Comparison of ENCODE assay signal across 1 cellular context in the genomic region with DNA sequence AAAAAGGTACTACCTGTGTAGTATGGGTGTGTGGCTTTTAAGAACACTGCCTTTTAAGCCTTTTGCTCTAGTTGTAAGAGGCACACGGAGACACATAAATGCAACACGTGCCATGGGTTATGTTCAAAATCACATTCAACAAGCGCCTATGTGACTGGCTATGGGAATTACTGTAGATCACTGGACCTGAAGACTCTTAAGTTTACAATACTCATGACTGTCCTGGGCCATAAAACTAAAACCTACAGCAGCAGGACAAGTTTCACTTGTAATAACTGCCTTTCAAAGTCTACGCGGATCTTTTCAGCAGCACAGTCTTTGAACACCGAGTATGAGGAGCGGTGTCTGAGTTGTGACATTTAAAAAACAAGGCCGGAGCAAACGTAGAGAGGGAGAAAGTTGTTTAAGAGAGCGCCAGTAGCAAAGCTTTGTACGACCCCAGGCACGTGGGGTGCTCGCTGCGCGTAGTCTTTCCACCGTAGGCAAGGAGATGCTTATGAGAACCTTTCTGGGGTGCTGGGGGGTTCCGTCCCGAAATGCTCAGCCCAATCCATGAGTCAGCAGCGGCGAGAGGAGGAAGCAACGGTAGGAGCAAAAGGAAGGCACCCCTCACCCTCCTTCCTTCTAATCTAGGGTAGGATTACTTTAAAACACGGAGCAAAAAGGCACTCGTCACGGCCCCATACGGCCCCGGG.
TF ChIP-seq lines count a peak whose summit lies in the region.

No MANE protein-coding gene starts in this region.

TF ChIP-seq in GM23338, 12 proteins besides CTCF, POLR2A, EP300 and RAD21 (continued from another document):
- TF ChIP-seq, protein P1, sequence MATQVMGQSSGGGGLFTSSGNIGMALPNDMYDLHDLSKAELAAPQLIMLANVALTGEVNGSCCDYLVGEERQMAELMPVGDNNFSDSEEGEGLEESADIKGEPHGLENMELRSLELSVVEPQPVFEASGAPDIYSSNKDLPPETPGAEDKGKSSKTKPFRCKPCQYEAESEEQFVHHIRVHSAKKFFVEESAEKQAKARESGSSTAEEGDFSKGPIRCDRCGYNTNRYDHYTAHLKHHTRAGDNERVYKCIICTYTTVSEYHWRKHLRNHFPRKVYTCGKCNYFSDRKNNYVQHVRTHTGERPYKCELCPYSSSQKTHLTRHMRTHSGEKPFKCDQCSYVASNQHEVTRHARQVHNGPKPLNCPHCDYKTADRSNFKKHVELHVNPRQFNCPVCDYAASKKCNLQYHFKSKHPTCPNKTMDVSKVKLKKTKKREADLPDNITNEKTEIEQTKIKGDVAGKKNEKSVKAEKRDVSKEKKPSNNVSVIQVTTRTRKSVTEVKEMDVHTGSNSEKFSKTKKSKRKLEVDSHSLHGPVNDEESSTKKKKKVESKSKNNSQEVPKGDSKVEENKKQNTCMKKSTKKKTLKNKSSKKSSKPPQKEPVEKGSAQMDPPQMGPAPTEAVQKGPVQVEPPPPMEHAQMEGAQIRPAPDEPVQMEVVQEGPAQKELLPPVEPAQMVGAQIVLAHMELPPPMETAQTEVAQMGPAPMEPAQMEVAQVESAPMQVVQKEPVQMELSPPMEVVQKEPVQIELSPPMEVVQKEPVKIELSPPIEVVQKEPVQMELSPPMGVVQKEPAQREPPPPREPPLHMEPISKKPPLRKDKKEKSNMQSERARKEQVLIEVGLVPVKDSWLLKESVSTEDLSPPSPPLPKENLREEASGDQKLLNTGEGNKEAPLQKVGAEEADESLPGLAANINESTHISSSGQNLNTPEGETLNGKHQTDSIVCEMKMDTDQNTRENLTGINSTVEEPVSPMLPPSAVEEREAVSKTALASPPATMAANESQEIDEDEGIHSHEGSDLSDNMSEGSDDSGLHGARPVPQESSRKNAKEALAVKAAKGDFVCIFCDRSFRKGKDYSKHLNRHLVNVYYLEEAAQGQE (IDR thresholded peaks at IDR 0.05; ENCODE audit: unreplicated experiment), result no peak
- TF ChIP-seq STAT1 (IDR thresholded peaks at IDR 0.05; ENCODE audit: unreplicated experiment), result no peak
- TF ChIP-seq, protein P2, sequence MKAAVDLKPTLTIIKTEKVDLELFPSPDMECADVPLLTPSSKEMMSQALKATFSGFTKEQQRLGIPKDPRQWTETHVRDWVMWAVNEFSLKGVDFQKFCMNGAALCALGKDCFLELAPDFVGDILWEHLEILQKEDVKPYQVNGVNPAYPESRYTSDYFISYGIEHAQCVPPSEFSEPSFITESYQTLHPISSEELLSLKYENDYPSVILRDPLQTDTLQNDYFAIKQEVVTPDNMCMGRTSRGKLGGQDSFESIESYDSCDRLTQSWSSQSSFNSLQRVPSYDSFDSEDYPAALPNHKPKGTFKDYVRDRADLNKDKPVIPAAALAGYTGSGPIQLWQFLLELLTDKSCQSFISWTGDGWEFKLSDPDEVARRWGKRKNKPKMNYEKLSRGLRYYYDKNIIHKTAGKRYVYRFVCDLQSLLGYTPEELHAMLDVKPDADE (IDR thresholded peaks at IDR 0.05), result no peak
- TF ChIP-seq ZNF331 (CRISPR knock-in tag; IDR thresholded peaks at IDR 0.05; ENCODE audit: low read depth), result no peak
- no peak for TF ChIP-seq EZH2 (IDR thresholded peaks at IDR 0.05; ENCODE audit: low read depth, unreplicated experiment)
- TF ChIP-seq, protein P3, sequence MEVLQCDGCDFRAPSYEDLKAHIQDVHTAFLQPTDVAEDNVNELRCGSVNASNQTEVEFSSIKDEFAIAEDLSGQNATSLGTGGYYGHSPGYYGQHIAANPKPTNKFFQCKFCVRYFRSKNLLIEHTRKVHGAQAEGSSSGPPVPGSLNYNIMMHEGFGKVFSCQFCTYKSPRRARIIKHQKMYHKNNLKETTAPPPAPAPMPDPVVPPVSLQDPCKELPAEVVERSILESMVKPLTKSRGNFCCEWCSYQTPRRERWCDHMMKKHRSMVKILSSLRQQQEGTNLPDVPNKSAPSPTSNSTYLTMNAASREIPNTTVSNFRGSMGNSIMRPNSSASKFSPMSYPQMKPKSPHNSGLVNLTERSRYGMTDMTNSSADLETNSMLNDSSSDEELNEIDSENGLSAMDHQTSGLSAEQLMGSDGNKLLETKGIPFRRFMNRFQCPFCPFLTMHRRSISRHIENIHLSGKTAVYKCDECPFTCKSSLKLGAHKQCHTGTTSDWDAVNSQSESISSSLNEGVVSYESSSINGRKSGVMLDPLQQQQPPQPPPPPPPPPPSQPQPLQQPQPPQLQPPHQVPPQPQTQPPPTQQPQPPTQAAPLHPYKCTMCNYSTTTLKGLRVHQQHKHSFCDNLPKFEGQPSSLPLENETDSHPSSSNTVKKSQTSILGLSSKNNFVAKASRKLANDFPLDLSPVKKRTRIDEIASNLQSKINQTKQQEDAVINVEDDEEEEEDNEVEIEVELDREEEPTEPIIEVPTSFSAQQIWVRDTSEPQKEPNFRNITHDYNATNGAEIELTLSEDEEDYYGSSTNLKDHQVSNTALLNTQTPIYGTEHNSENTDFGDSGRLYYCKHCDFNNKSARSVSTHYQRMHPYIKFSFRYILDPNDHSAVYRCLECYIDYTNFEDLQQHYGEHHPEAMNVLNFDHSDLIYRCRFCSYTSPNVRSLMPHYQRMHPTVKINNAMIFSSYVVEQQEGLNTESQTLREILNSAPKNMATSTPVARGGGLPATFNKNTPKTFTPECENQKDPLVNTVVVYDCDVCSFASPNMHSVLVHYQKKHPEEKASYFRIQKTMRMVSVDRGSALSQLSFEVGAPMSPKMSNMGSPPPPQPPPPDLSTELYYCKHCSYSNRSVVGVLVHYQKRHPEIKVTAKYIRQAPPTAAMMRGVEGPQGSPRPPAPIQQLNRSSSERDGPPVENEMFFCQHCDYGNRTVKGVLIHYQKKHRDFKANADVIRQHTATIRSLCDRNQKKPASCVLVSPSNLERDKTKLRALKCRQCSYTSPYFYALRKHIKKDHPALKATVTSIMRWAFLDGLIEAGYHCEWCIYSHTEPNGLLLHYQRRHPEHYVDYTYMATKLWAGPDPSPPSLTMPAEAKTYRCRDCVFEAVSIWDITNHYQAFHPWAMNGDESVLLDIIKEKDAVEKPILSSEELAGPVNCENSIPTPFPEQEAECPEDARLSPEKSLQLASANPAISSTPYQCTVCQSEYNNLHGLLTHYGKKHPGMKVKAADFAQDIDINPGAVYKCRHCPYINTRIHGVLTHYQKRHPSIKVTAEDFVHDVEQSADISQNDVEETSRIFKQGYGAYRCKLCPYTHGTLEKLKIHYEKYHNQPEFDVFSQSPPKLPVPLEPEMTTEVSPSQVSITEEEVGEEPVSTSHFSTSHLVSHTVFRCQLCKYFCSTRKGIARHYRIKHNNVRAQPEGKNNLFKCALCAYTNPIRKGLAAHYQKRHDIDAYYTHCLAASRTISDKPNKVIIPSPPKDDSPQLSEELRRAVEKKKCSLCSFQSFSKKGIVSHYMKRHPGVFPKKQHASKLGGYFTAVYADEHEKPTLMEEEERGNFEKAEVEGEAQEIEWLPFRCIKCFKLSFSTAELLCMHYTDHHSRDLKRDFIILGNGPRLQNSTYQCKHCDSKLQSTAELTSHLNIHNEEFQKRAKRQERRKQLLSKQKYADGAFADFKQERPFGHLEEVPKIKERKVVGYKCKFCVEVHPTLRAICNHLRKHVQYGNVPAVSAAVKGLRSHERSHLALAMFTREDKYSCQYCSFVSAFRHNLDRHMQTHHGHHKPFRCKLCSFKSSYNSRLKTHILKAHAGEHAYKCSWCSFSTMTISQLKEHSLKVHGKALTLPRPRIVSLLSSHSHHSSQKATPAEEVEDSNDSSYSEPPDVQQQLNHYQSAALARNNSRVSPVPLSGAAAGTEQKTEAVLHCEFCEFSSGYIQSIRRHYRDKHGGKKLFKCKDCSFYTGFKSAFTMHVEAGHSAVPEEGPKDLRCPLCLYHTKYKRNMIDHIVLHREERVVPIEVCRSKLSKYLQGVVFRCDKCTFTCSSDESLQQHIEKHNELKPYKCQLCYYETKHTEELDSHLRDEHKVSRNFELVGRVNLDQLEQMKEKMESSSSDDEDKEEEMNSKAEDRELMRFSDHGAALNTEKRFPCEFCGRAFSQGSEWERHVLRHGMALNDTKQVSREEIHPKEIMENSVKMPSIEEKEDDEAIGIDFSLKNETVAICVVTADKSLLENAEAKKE (CRISPR knock-in tag; IDR thresholded peaks at IDR 0.05), result no peak
- no peak for TF ChIP-seq POLR2AphosphoS5 (IDR thresholded peaks at IDR 0.05; ENCODE audit: low read depth)
- no peak for TF ChIP-seq JUNB (IDR thresholded peaks at IDR 0.05; ENCODE audit: unreplicated experiment)
